ENCODE assay signal across 1 cellular context in genomic region chr3:197508051-197508451, GRCh38.
A peak's percentile ranks its signal among the peaks of the same experiment; 100 is the strongest.
TF ChIP-seq lines count a peak whose summit lies in the region.

No MANE protein-coding gene starts in this region.

TF ChIP-seq in K562, 482 proteins besides CTCF, POLR2A, EP300 and RAD21:
- no peak for TF ChIP-seq PHB2 (IDR thresholded peaks at IDR 0.05; ENCODE audit: low read depth)
- TF ChIP-seq ZFP36 (IDR thresholded peaks at IDR 0.05; ENCODE audit: low read depth, low read length, partially characterized antibody) = no peak
- no peak for TF ChIP-seq DIDO1 (tag; IDR thresholded peaks at IDR 0.05; ENCODE audit: low read depth)
- TF ChIP-seq CEBPG (CRISPR knock-in tag; IDR thresholded peaks at IDR 0.05) = 0 out of 2 replicates have a peak, but pooled peaks have one; percentile 24
- no peak for TF ChIP-seq CEBPG (tag; conservative IDR thresholded peaks at IDR 0.05 in 1 of 2, IDR thresholded peaks at IDR 0.05 in 1 of 2)
- 0 out of 2 replicates have a peak, but pooled peaks have one; percentile 29 for TF ChIP-seq TCF3 (CRISPR knock-in tag; IDR thresholded peaks at IDR 0.05)
- TF ChIP-seq NFE2 (IDR thresholded peaks at IDR 0.05; ENCODE audit: low read depth) = no peak
